ENCODE assay signal across 10 cellular contexts in genomic region chr5:157727858-157728257, GRCh38. TPM values are rescaled to one million over a fixed set of nuclear protein-coding genes. Genes with fewer than 3 reads are reported as not detected.
"Had no signal": no experiment of that assay in that cellular context is flagged by ENCODE, and none has a peak within 500 bp of the region (broad histone marks: within the 10 kb centered on the region; RNA-seq: fewer than 3 reads in every experiment).

No MANE protein-coding gene starts in this region.

RNA-seq across cellular contexts. Expression of gene C5orf52, which starts 56.5 kb away (rescaled TPM):
- total RNA-seq: OCI-LY7, PC-9, Right ventricle myocardium inferior, Right ventricle myocardium superior, RPMI7951, SJCRH30, SJSA1, SK-MEL-5, T-cell had no signal
- polyA plus RNA-seq: SK-N-SH had no signal
